Comparison of ENCODE assay signal across 8 cellular contexts in the genomic region with DNA sequence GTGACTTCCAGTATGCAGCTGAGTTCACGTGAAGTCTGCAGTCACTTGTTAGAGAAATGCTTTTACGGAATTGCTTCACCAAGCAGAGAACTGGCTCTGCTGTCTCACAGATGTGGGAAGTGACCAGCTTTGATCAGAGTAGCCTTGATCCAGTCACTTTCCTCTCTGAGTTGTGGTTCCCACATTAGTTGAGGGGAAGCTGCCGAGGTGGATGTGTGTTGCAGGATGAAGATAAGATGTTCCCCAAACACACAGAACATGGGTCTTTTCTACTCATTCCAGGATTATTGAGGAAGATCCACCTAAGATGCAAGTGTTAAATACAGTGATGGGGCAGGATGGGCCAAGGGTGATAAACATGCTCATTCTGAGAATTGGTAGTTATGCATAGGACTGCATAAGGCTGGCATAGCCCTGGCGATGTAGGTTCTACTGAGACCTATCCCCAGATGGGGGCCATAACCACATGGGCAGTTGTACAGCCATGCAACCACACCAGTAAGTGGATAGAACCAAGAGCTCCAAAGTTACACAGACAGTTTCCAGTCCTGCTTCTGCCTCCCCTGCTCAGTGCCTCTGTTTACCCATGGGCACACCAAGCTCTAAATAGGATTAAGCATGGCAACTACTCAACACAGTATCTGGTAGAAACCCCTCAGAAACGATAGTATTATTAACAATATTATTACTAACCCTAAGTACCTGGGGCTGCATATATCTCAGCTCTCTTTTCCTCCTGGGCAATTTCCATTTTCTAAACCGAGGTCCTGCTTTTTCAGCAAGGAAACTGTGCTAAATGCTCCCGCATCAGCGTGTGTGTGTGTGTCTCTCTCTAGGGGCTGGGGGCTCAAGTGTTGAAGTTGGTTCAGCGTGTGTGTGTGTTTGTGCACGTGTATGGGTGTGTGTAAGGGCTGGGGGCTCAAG.
DNase-seq lines count a peak whose midpoint lies in the region; ATAC-seq and TF ChIP-seq lines count a peak whose summit lies in the region.

No MANE protein-coding gene starts in this region.

- peaks cover 26% of the 10 kb centered on the region in 2 donors for H3K4me1 ChIP-seq in thyroid gland

- 27 to 30% methylated on average over 10 of the region's 10 CpGs for WGBS in lower leg skin, 2 donors
- 71 to 78% methylated on average over 7 to 8 of the region's 10 CpGs for WGBS in thyroid gland, 2 donors

- ATAC-seq in activated T-cell treated with anti-CD3 and anti-CD28 coated beads, Interleukin-2, amount 50 U/mL, for 72 hours (replicated peaks in 1 of 2): no peak
- ATAC-seq in HG02852 (IDR thresholded peaks at IDR 0.05; ENCODE audit: unreplicated experiment): no peak

- in situ Hi-C loops in astrocyte of the spinal cord (cut with HindIII; ENCODE audit: low sequenced_read_pairs): no loop called here

- DNase-seq in activated T-cell treated with anti-CD3 and anti-CD28 coated beads, Interleukin-2, amount 50 U/mL, for 72 hours: no peak
- DNase-seq in activated T-cell treated with anti-CD3 and anti-CD28 coated beads for 4 hours: no peak
- no peak for DNase-seq in astrocyte of the spinal cord (ENCODE audit: low read depth, low spot score)
- no peak for DNase-seq in lower leg skin (ENCODE audit: low spot score in 2 of 2)
- no peak for DNase-seq in thyroid gland
- no peak for DNase-seq in SHP77 treated with DMSO at 0.1 percent for 48 hours (lab: John Stamatoyannopoulos, UW)
- no peak for DNase-seq in NCI-H1694 (lab: John Stamatoyannopoulos, UW)

- no peaks in the 10 kb centered on the region for H3K9me3 ChIP-seq in thyroid gland

- no peaks in the 10 kb centered on the region for H3K9me3 Mint-ChIP-seq in activated T-cell treated with anti-CD3 and anti-CD28 coated beads, Interleukin-2, amount 50 U/mL, for 72 hours

- H3K4me3 ChIP-seq in astrocyte of the spinal cord (ENCODE audit: low read depth, low read length) (peak overlapping the region; percentile 66), lower leg skin (ENCODE audit: low read depth, poor library complexity, severe bottlenecking) (peak overlapping the region; percentile 9), thyroid gland (replicated peaks in 1 of 3) (peak overlapping the region in 2 of 3 donors; percentile 36 to 60)

- TF ChIP-seq POLR2A in lower leg skin (IDR thresholded peaks at IDR 0.05) (no peak), thyroid gland (IDR thresholded peaks at IDR 0.05) (no peak)

- intact Hi-C loops in lower leg skin (cut with DNase I; ENCODE audit: low total_unique reads) (loop anchor here (10.0 kb wide), 1 partner anchor 155 kb away; no protein-coding TSS in a partner anchor), thyroid gland (cut with DNase I) (no loop called here)

- peaks cover 6% of the 10 kb centered on the region for H3K27me3 Mint-ChIP-seq in activated T-cell treated with anti-CD3 and anti-CD28 coated beads, Interleukin-2, amount 50 U/mL, for 72 hours (ENCODE audit: low read depth)

- peaks cover 23% of the 10 kb centered on the region for H3K4me1 Mint-ChIP-seq in activated T-cell treated with anti-CD3 and anti-CD28 coated beads, Interleukin-2, amount 50 U/mL, for 72 hours (ENCODE audit: low read depth)

- TF ChIP-seq CTCF in astrocyte of the spinal cord (IDR thresholded peaks at IDR 0.05; ENCODE audit: low read depth, low read length) (no peak), lower leg skin (IDR thresholded peaks at IDR 0.05) (no peak), thyroid gland (IDR thresholded peaks at IDR 0.05) (no peak)

- H3K27ac Mint-ChIP-seq in activated T-cell treated with anti-CD3 and anti-CD28 coated beads, Interleukin-2, amount 50 U/mL, for 72 hours: peak overlapping the region; percentile 72

- H3K36me3 ChIP-seq in thyroid gland: no peaks in the 10 kb centered on the region

- peak overlapping the region; percentile 54 to 87 (median 77) for H3K27ac ChIP-seq in thyroid gland

- H3K36me3 Mint-ChIP-seq in activated T-cell treated with anti-CD3 and anti-CD28 coated beads, Interleukin-2, amount 50 U/mL, for 72 hours (ENCODE audit: insufficient read depth in 2 of 2): peaks cover 0 to 1% of the 10 kb centered on the region in 2 donors

- no peaks in the 10 kb centered on the region for H3K27me3 ChIP-seq in thyroid gland

- peak overlapping the region; percentile 87 to 93 for H3K4me3 Mint-ChIP-seq in activated T-cell treated with anti-CD3 and anti-CD28 coated beads, Interleukin-2, amount 50 U/mL, for 72 hours

Comparison
In these comparisons a context has a peak if more than half of its experiments do, and no peak if none do; other contexts are left out.
1. H3K4me3 ChIP-seq: peak in every context shown above with its lines; median percentile 66 in astrocyte of the spinal cord; 48 in thyroid gland; 9 in lower leg skin.